30 cellular contexts compared by ENCODE assay signal in the genomic region with DNA sequence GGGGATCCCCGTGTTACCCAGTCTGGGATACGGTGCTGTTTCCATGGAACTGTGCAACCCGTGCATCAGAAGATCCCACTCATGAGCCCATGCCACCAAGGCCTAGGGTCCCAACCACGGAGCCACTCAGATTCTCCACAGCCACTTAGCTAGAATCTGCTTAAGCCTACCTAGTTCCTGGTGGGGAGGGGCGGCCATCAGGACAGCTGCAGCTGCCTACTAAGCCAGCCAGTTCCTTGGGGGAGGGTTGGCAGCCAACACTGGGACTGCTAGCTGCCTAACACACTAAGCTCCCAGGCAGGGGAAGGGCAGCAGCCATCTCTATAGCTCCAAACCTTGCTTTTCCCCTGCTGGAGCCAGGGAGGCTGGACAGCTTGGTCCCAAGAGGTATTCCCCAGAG.
"Had no signal": no experiment of that assay in that cellular context is flagged by ENCODE, and none has a peak within 500 bp of the region (broad histone marks: within the 10 kb centered on the region; RNA-seq: fewer than 3 reads in every experiment).

No MANE protein-coding gene starts in this region.

- H3K4me1 ChIP-seq: ascending aorta, body of pancreas, SJSA1 had no signal

- H3K4me2 ChIP-seq: KMS-11 had no signal

- H3K27me3 ChIP-seq: ascending aorta, body of pancreas, SJSA1 had no signal

- H3K27ac ChIP-seq: ascending aorta, body of pancreas, KMS-11, SJSA1 had no signal

- ATAC-seq: activated CD8-positive, alpha-beta T cell treated with anti-CD3 and anti-CD28 coated beads, Interleukin-2, amount 10 ng/mL, durations not matched to agents 7 days and 5 days; activated naive CD4-positive, alpha-beta T cell treated with anti-CD3 and anti-CD28 coated beads, Interleukin-2, amount 50 U/mL, for 72 hours; activated naive CD8-positive, alpha-beta T cell treated with anti-CD3 and anti-CD28 coated beads, Interleukin-2, amount 50 U/mL, for 24 hours; body of pancreas; Panc1; SK-N-SH treated with all-trans-retinoic acid at 6 μM for 48 hours; WTC11 had no signal

- H3K9ac ChIP-seq: KMS-11 had no signal

- H3K4me3 ChIP-seq: ascending aorta, body of pancreas, SJSA1 had no signal

- DNase-seq: activated CD4-positive, alpha-beta T cell treated with anti-CD3 and anti-CD28 coated beads for 48 hours; activated CD4-positive, alpha-beta T cell treated with anti-CD3 and anti-CD28 coated beads, Interleukin-2, amount 50 U/mL, for 4 hours; activated CD4-positive, CD25-positive, alpha-beta regulatory T cell treated with anti-CD3 and anti-CD28 coated beads, Interleukin-2, amount 50 U/mL, for 72 hours; activated CD8-positive, alpha-beta memory T cell treated with anti-CD3 and anti-CD28 coated beads, Interleukin-2, amount 50 U/mL, for 48 hours; activated CD8-positive, alpha-beta T cell treated with anti-CD3 and anti-CD28 coated beads, Interleukin-2, amount 10 ng/mL, durations not matched to agents 7 days and 5 days; activated effector memory CD4-positive, alpha-beta T cell treated with Interleukin-2 at 50 U/mL for 16 hours; activated naive CD4-positive, alpha-beta T cell; activated naive CD8-positive, alpha-beta T cell treated with anti-CD3 and anti-CD28 coated beads, Interleukin-2, amount 50 U/mL, for 24 hours; activated T-cell treated with anti-CD3 and anti-CD28 coated beads, Interleukin-2, amount 50 U/mL, for 1 hour; amniotic stem cell; body of pancreas; MV-4-11; NCI-H1092 treated with DMSO at 0.1 percent for 48 hours; NCI-H1417 treated with DMSO at 0.1 percent for 48 hours; NCI-H1694; NCI-H2029; NCI-H345; NCI-H510A; NCI-H774; NK-92 treated with Interleukin-12 subunit alpha and Interleukin-12 subunit beta, amount 100 ng/mL, for 24 hours; OCI-M1; Right ventricle myocardium superior; RPMI8226 had no signal

- H3K9me3 ChIP-seq: ascending aorta, body of pancreas had no signal

- H3K36me3 ChIP-seq: ascending aorta, SJSA1 had no signal
